ENCODE assay signal across 11 cellular contexts in the genomic region with DNA sequence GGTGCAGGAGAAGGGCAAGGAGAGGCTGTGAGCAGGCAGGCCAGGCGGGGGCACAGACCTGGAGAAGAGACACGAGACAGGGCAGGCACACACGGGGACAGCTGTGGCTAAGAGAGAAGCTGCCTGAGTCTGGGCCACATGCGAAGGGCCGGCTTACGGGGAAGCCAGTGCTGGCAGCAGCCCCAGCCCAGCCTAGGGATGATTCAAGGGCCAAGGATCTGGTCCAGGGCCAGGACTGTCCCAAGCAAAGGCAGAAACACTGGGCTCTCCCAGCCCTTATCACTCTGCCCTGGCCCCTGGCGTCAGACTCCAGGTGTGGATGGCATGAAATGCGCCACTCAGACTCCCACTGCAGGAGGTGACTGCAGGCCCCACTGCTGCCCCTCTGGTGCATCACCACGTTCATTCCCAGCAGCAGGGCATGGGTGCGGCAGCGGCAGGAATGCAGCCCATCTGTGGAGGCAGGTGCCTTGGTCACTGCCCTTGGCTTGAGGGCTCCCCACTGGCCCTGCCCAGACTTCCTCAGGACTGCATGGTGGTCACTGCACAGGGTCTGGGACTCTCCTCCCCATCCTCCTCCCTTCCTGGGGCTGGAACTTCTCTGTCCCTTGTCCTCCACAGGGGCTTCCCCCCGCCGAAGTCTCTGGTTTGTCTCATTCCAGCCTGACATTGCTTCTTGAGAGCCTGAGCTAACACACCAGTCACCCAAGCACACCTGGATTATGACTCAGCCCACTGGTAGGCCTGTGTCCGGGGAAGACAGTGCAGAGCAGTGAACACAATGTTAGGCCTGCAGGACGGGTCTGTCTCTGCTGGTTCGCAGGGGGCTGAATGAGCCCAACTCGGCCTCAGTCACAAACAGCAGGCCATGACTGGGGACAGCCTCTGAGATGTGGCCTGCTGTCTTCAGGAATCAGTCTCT.
DNase-seq lines count a peak whose midpoint lies in the region; ATAC-seq and TF ChIP-seq lines count a peak whose summit lies in the region.
"Had no signal": no experiment of that assay in that cellular context is flagged by ENCODE, and none has a peak within 500 bp of the region (broad histone marks: within the 10 kb centered on the region; RNA-seq: fewer than 3 reads in every experiment).

No MANE protein-coding gene starts in this region.

- H3K9me3 ChIP-seq in mucosa of stomach (ENCODE audit: control insufficient read depth, low read length): no peaks in the 10 kb centered on the region

- H3K27ac Mint-ChIP-seq in chondrocyte (ENCODE audit: unreplicated experiment): no peak overlapping the region

- no peaks in the 10 kb centered on the region for H3K27me3 Mint-ChIP-seq in chondrocyte (ENCODE audit: low read depth)

- H3K9ac ChIP-seq in mucosa of stomach (ENCODE audit: low read length): peak overlapping the region; percentile 13

- H3K36me3 ChIP-seq in mucosa of stomach (ENCODE audit: control insufficient read depth, insufficient read depth, low read length): peaks cover 20% of the 10 kb centered on the region

- peaks cover 66% of the 10 kb centered on the region for H3K4me1 ChIP-seq in mucosa of stomach (ENCODE audit: control insufficient read depth, insufficient read depth, low read length)

- DNase-seq in A172 (ENCODE audit: low spot score) (peak; percentile 81), HT-29 (ENCODE audit: low spot score) (peak; percentile 41), epithelial cell of esophagus (ENCODE audit: low read depth) (peak; percentile 88), ecto neural progenitor cell (ENCODE audit: low spot score) (no peak), chondrocyte (ENCODE audit: low spot score) (no peak), UCSD-AML1 (lab: John Stamatoyannopoulos, UW; ENCODE audit: unreplicated experiment) (no peak)
- DNase-seq: CD8-positive, alpha-beta T cell; NCI-H2107; stimulated activated CD4-positive, alpha-beta T cell treated with anti-CD3 and anti-CD28 coated beads, Interleukin-4, amount 100 ng/mL, for 24 hours had no signal

- H3K4me3 Mint-ChIP-seq in chondrocyte (ENCODE audit: unreplicated experiment): no peak overlapping the region
- H3K4me3 Mint-ChIP-seq: CD8-positive, alpha-beta T cell had no signal

- peaks cover 33% of the 10 kb centered on the region for H3K4me1 Mint-ChIP-seq in chondrocyte (ENCODE audit: low read depth)

- peaks cover 33% of the 10 kb centered on the region for H3K36me3 Mint-ChIP-seq in chondrocyte (ENCODE audit: low read depth)

- TF ChIP-seq CTCF in epithelial cell of esophagus (IDR thresholded peaks at IDR 0.05; ENCODE audit: insufficient read depth, low read depth, low read length, missing control alignments) (no peak), chondrocyte (IDR thresholded peaks at IDR 0.05) (no peak)

- H3K27me3 ChIP-seq in mucosa of stomach (ENCODE audit: control insufficient read depth, insufficient read depth, low read length): no peaks in the 10 kb centered on the region

- no peaks in the 10 kb centered on the region for H3K9me3 Mint-ChIP-seq in chondrocyte (ENCODE audit: low read depth)
- H3K9me3 Mint-ChIP-seq: CD8-positive, alpha-beta T cell had no signal

- no peak overlapping the region for H3K4me3 ChIP-seq in epithelial cell of esophagus (ENCODE audit: low read length)
- no peak overlapping the region for H3K4me3 ChIP-seq in mucosa of stomach (ENCODE audit: low read length)

- no peak for ATAC-seq in HG03196 (IDR thresholded peaks at IDR 0.05; ENCODE audit: unreplicated experiment)
- ATAC-seq: CD8-positive, alpha-beta T cell had no signal

Comparison
In these comparisons a context has a peak if more than half of its experiments do, and no peak if none do; other contexts are left out.
1. DNase-seq: peak in A172 (single experiment), HT-29 (single experiment) and epithelial cell of esophagus (single experiment); none in ecto neural progenitor cell (single experiment), chondrocyte (single experiment) and UCSD-AML1 (single experiment).